Comparison of ENCODE assay signal across 8 cellular contexts in genomic region chr9:1009101-1009707, GRCh38. TPM values are rescaled to one million over a fixed set of nuclear protein-coding genes. Genes with fewer than 3 reads are reported as not detected.
A peak's percentile ranks its signal among the peaks of the same experiment; 100 is the strongest.
DNase-seq lines count a peak whose midpoint lies in the region; TF ChIP-seq lines count a peak whose summit lies in the region.

No MANE protein-coding gene starts in this region.

- no peaks in the 10 kb centered on the region for H3K79me2 ChIP-seq in SK-N-SH (ENCODE audit: insufficient read depth)

- H3K4me1 ChIP-seq in SK-N-SH (ENCODE audit: control insufficient read depth in 1 of 2, insufficient read depth in 2 of 2, low read depth in 1 of 2, low read length in 1 of 2) (no peaks in the 10 kb centered on the region; a peak in 1 of 4 replicates), cardiac muscle cell (ENCODE audit: low read depth) (no peaks in the 10 kb centered on the region)

- CTCF ChIA-PET in SK-N-SH (lab: Yijun Ruan, JAX): interaction anchor here (0.5 to 4.0 kb wide), 32 partner anchors 10 to 660 kb away, joined by 3 to 41 read pairs (median 3); partner anchors contain the start of gene DMRT3

- H3K27me3 ChIP-seq in H7 (ENCODE audit: control insufficient read depth, insufficient read depth, low read length): no peaks in the 10 kb centered on the region; the same call in 1 of the 2 replicates
- peaks cover 43% of the 10 kb centered on the region for H3K27me3 ChIP-seq in SK-N-SH (ENCODE audit: insufficient read depth)
- H3K27me3 ChIP-seq in cardiac muscle cell: peaks cover 15% of the 10 kb centered on the region

- DNase-seq in GM12865 (ENCODE audit: low read depth) (peak; percentile 87), H7 (peak; percentile 66), LoVo (ENCODE audit: low spot score) (peak; percentile 86), SK-N-SH (peak; percentile 74), cardiac muscle cell (ENCODE audit: low read depth in 1 of 2, low spot score in 1 of 2) (peak; percentile 84 to 87), pulmonary artery endothelial cell (ENCODE audit: low read depth, low spot score) (peak; percentile 15), cortex of kidney (lab: John Stamatoyannopoulos, UW) (no peak)
- peak; percentile 74 for DNase-seq in activated naive CD4-positive, alpha-beta T cell treated with anti-CD3 and anti-CD28 coated beads, Interleukin-2, amount 50 U/mL, for 16 hours

- H3K36me3 ChIP-seq in H7 (replicated peaks; ENCODE audit: control insufficient read depth, insufficient read depth, low read length): no peaks in the 10 kb centered on the region
- no peaks in the 10 kb centered on the region for H3K36me3 ChIP-seq in SK-N-SH (replicated peaks in 1 of 2; ENCODE audit: control insufficient read depth in 1 of 2, insufficient read depth in 2 of 2, low read length in 1 of 2)
- H3K36me3 ChIP-seq in cardiac muscle cell: no peaks in the 10 kb centered on the region

- H3K4me3 ChIP-seq in GM12865 (ENCODE audit: low read depth, low read length) (no peak overlapping the region), H7 (ENCODE audit: insufficient read depth, low read depth, low read length) (no peak overlapping the region), SK-N-SH (ENCODE audit: low read depth in 2 of 2, low read length in 1 of 2) (peak overlapping the region in 1 of 2 experiments; percentile 38; a peak in 1 of 4 replicates), cardiac muscle cell (no peak overlapping the region)

- TF ChIP-seq RAD21 in SK-N-SH (IDR thresholded peaks at IDR 0.05; ENCODE audit: low read length): peak; percentile 90

- H3K9me3 ChIP-seq in SK-N-SH: no peaks in the 10 kb centered on the region
- no peaks in the 10 kb centered on the region for H3K9me3 ChIP-seq in cardiac muscle cell (ENCODE audit: low read depth)

- H3K9ac ChIP-seq in SK-N-SH: no peak overlapping the region

- no peak for TF ChIP-seq EP300 in SK-N-SH (IDR thresholded peaks at IDR 0.05; ENCODE audit: borderline replicate concordance in 1 of 2, low read depth in 1 of 2, low read length in 1 of 2)

- no peaks in the 10 kb centered on the region for H3K9me2 ChIP-seq in SK-N-SH

- WGBS in SK-N-SH (ENCODE audit: low lambda C conversion rate): 4% methylated on average over 14 of the region's 14 CpGs

- TF ChIP-seq CTCF in GM12865 (IDR thresholded peaks at IDR 0.05; ENCODE audit: insufficient read depth, low read depth, low read length, missing control alignments) (peak; percentile 98), SK-N-SH (IDR thresholded peaks at IDR 0.05) (peak; percentile 93), cardiac muscle cell (IDR thresholded peaks at IDR 0.05; ENCODE audit: low read depth, low read length) (peak; percentile 95)

- H3K27ac ChIP-seq in SK-N-SH (ENCODE audit: low read depth in 2 of 2, low read length in 1 of 2) (no peak overlapping the region), cardiac muscle cell (no peak overlapping the region)

- POLR2A ChIA-PET in SK-N-SH (lab: Yijun Ruan, JAX): no interaction called here

- H3K4me2 ChIP-seq in SK-N-SH: 0 out of 2 replicates have a peak overlapping the region, but pooled peaks have one; percentile 0

- H3F3A ChIP-seq in SK-N-SH (replicated peaks; ENCODE audit: insufficient read depth): no peaks in the 10 kb centered on the region

- H4K20me1 ChIP-seq in SK-N-SH (ENCODE audit: insufficient read depth): no peaks in the 10 kb centered on the region

- no peak overlapping the region for H2AFZ ChIP-seq in SK-N-SH (ENCODE audit: low read depth)

TF ChIP-seq in SK-N-SH, 30 proteins besides CTCF, POLR2A, EP300 and RAD21:
- no peak for TF ChIP-seq YY1 (IDR thresholded peaks at IDR 0.05; ENCODE audit: low read depth)
- peak; percentile 86 for TF ChIP-seq NFIC (IDR thresholded peaks at IDR 0.05; ENCODE audit: borderline replicate concordance)
- peak; percentile 80 for TF ChIP-seq SMC3 (IDR thresholded peaks at IDR 0.05; ENCODE audit: low read depth, low read length)
- no peak for TF ChIP-seq RCOR1 (IDR thresholded peaks at IDR 0.05; ENCODE audit: low read length)
TF ChIP-seq in SK-N-SH: peak in this region for 2.

RNA-seq across cellular contexts. Expression of gene DMRT3, which starts 32.7 kb away (rescaled TPM):
- total RNA-seq in H7 (2014; rRNA removed; shearing (Covaris generic)): not detected in 2 replicates
- polyA plus RNA-seq in SK-N-SH (2012; rRNA removed) (not detected in 2 replicates), cardiac muscle cell (not detected in 2 replicates)
- not detected in 2 replicates for polyA plus RNA-seq in SK-N-SH (2012; cell fraction: cytosol; rRNA removed)
- polyA plus RNA-seq in SK-N-SH (2012; cell fraction: nucleus; rRNA removed): not detected in 2 replicates
- total RNA-seq in cardiac muscle cell (0.35 TPM in 1 of 2 replicates, not detected in the other), pulmonary artery endothelial cell (not detected in 2 replicates)

RNA-seq across cellular contexts. Expression of gene DMRT2, which starts 41.0 kb away (rescaled TPM):
- not detected in 2 replicates for total RNA-seq in H7 (2014; rRNA removed; shearing (Covaris generic))
- polyA plus RNA-seq in SK-N-SH (2012; rRNA removed) (not detected in 2 replicates), cardiac muscle cell (not detected in 2 replicates)
- not detected in 2 replicates for polyA plus RNA-seq in SK-N-SH (2012; cell fraction: cytosol; rRNA removed)
- not detected in 2 replicates for polyA plus RNA-seq in SK-N-SH (2012; cell fraction: nucleus; rRNA removed)
- total RNA-seq in cardiac muscle cell (not detected in 2 replicates), pulmonary artery endothelial cell (not detected in 2 replicates)
